Comparison of ENCODE assay signal across 8 cellular contexts in genomic region chr16:12802661-12803060, GRCh38. TPM values are rescaled to one million over a fixed set of nuclear protein-coding genes. Genes with fewer than 3 reads are reported as not detected.
DNase-seq lines count a peak whose midpoint lies in the region; ATAC-seq and TF ChIP-seq lines count a peak whose summit lies in the region.

No MANE protein-coding gene starts in this region.

- 72 to 83% (median 79%) methylated on average over 6 of the region's 6 CpGs for WGBS in heart left ventricle, 4 donors
- WGBS in urinary bladder, result 76% methylated on average over 6 of the region's 6 CpGs

- intact Hi-C loops in heart left ventricle (cut with DNase I) (loop anchor here in 1 of 10 donors (10.0 kb wide), 1 partner anchor 708 kb away; no protein-coding TSS in a partner anchor), Right ventricle myocardium superior (cut with DNase I) (no loop called here), breast epithelium (cut with DNase I; ENCODE audit: low total_unique reads) (loop anchor here (2.0 kb wide), 1 partner anchor 56 kb away; no protein-coding TSS in a partner anchor)

- TF ChIP-seq POLR2A in heart left ventricle (IDR thresholded peaks at IDR 0.05), result no peak
- TF ChIP-seq POLR2A in breast epithelium (IDR thresholded peaks at IDR 0.05), result no peak

- H3K36me3 ChIP-seq in heart left ventricle (no peaks in the 10 kb centered on the region), breast epithelium (no peaks in the 10 kb centered on the region), urinary bladder (ENCODE audit: insufficient read depth) (no peaks in the 10 kb centered on the region)

- peaks cover 0 to 4% (median 0%) of the 10 kb centered on the region in 9 donors for H3K27me3 ChIP-seq in heart left ventricle
- H3K27me3 ChIP-seq in breast epithelium, result no peaks in the 10 kb centered on the region
- no peaks in the 10 kb centered on the region for H3K27me3 ChIP-seq in mononuclear cell (ENCODE audit: insufficient read depth, low read length)

- no peak for ATAC-seq in heart left ventricle
- no peak for ATAC-seq in Right ventricle myocardium superior (ENCODE audit: poor library complexity)

- H3K9me3 ChIP-seq in heart left ventricle, result no peaks in the 10 kb centered on the region
- H3K9me3 ChIP-seq in breast epithelium, result no peaks in the 10 kb centered on the region
- H3K9me3 ChIP-seq in mononuclear cell (ENCODE audit: low read depth, low read length), result no peaks in the 10 kb centered on the region

- peaks cover 0 to 52% (median 14%) of the 10 kb centered on the region in 12 donors for H3K4me1 ChIP-seq in heart left ventricle
- H3K4me1 ChIP-seq in breast epithelium, result no peaks in the 10 kb centered on the region
- peaks cover 61% of the 10 kb centered on the region for H3K4me1 ChIP-seq in mononuclear cell (ENCODE audit: insufficient read depth, low read length)
- peaks cover 2% of the 10 kb centered on the region for H3K4me1 ChIP-seq in urinary bladder (ENCODE audit: insufficient read depth)

- H3K4me3 ChIP-seq in heart left ventricle (peak overlapping the region in 10 of 12 donors; percentile 30 to 79 (median 67)), breast epithelium (peak overlapping the region; percentile 54 to 77 (median 63)), mononuclear cell (ENCODE audit: low read length) (peak overlapping the region; percentile 90), urinary bladder (ENCODE audit: low read depth, low read length) (peak overlapping the region; percentile 65)

- TF ChIP-seq CTCF in heart left ventricle (IDR thresholded peaks at IDR 0.05) (no peak), breast epithelium (IDR thresholded peaks at IDR 0.05) (no peak)

- peak overlapping the region in 4 of 12 donors; percentile 77 to 96 (median 81) for H3K27ac ChIP-seq in heart left ventricle
- H3K27ac ChIP-seq in breast epithelium, result peak overlapping the region in 1 of 2 donors; percentile 68
- no peak overlapping the region for H3K27ac ChIP-seq in urinary bladder (ENCODE audit: low read depth)

- DNase-seq in heart left ventricle, result no peak
- DNase-seq in Right ventricle myocardium superior, result no peak
- no peak for DNase-seq in breast epithelium (ENCODE audit: low spot score in 2 of 2)
- no peak for DNase-seq in NCI-H345 (lab: John Stamatoyannopoulos, UW)
- DNase-seq in AML-193 (lab: John Stamatoyannopoulos, UW), result no peak
- no peak for DNase-seq in DMS153 treated with DMSO at 0.1 percent for 48 hours (lab: John Stamatoyannopoulos, UW; ENCODE audit: unreplicated experiment)

RNA-seq across cellular contexts. Expression of gene CPPED1, which starts 1.0 kb away (rescaled TPM):
- 10 to 100 TPM in 6 of 9 donors, 1 to 10 TPM in 3; 5.6 to 25.1 (median 12.6) TPM for total RNA-seq in heart left ventricle
- 1 to 10 TPM; 6.6 to 6.8 TPM for polyA plus RNA-seq in heart left ventricle
- 12.1 TPM for total RNA-seq in Right ventricle myocardium superior
- total RNA-seq in breast epithelium, result 10 to 100 TPM in 2 of 3 donors, 1 to 10 TPM in 1; 9.2 to 23.0 (median 16.4) TPM
- 40.0 TPM for total RNA-seq in mononuclear cell
- total RNA-seq in urinary bladder, result 15.5 TPM
- 13.9 TPM for polyA plus RNA-seq in urinary bladder
